In genomic region chr15:80580536-80581260, GRCh38 we compare ENCODE assay signal across 14 cellular contexts.
"Had no signal": no experiment of that assay in that cellular context is flagged by ENCODE, and none has a peak within 500 bp of the region (broad histone marks: within the 10 kb centered on the region; RNA-seq: fewer than 3 reads in every experiment).

No MANE protein-coding gene starts in this region.

- H3K27me3 ChIP-seq: body of pancreas, suprapubic skin, upper lobe of left lung had no signal

- ATAC-seq: activated T-cell treated with anti-CD3 and anti-CD28 coated beads, Interleukin-2, amount 50 U/mL, for 4 hours; body of pancreas; effector memory CD8-positive, alpha-beta T cell; left ventricle myocardium superior; stimulated activated naive CD8-positive, alpha-beta T cell treated with anti-CD3 and anti-CD28 coated beads, Interleukin-15, Interleukin-2, amounts not matched to agents 100 U/mL and 50 U/mL, for 24 hours; WTC11 had no signal

- H3K36me3 ChIP-seq: suprapubic skin, upper lobe of left lung had no signal

- DNase-seq: activated CD4-positive, alpha-beta T cell treated with anti-CD3 and anti-CD28 coated beads for 4 hours; activated T-cell treated with anti-CD3 and anti-CD28 coated beads, Interleukin-2, amount 50 U/mL, for 4 hours; body of pancreas; cerebellar nuclear complex; effector memory CD8-positive, alpha-beta T cell; left ventricle myocardium superior; nucleus accumbens; stimulated activated CD4-positive, alpha-beta T cell treated with anti-CD3 and anti-CD28 coated beads, Interleukin-4, amount 100 ng/mL, for 24 hours; stimulated activated naive CD8-positive, alpha-beta T cell treated with anti-CD3 and anti-CD28 coated beads, Interleukin-15, Interleukin-2, amounts not matched to agents 100 U/mL and 50 U/mL, for 24 hours; T-helper 2 cell had no signal

- H3K27ac ChIP-seq: body of pancreas, suprapubic skin, upper lobe of left lung had no signal

- H3K9me3 ChIP-seq: body of pancreas, suprapubic skin, upper lobe of left lung had no signal

- FAIRE-seq: TTC549 had no signal

- H3K4me3 ChIP-seq: body of pancreas, suprapubic skin, upper lobe of left lung had no signal
